9 cellular contexts compared by ENCODE assay signal in genomic region chr14:22986508-22987054, GRCh38. TPM values are rescaled to one million over a fixed set of nuclear protein-coding genes. Genes with fewer than 3 reads are reported as not detected.
DNase-seq lines count a peak whose midpoint lies in the region; ATAC-seq and TF ChIP-seq lines count a peak whose summit lies in the region.
"Had no signal": no experiment of that assay in that cellular context is flagged by ENCODE, and none has a peak within 500 bp of the region (broad histone marks: within the 10 kb centered on the region; RNA-seq: fewer than 3 reads in every experiment).

No MANE protein-coding gene starts in this region.

- no peaks in the 10 kb centered on the region for H3K4me1 Mint-ChIP-seq in T-helper 2 cell treated with Interferon-gamma antibody and Interleukin-4, amounts not matched to agents 5 μg/mL and 100 μg/mL, for 36 hours (ENCODE audit: low read depth)

- intact Hi-C loops in sciatic nerve (cut with DNase I): loop anchor here (2.0 kb wide), 1 partner anchor 70 kb away; the partner anchor contains the start of gene CDH24

- no peak overlapping the region for H3K4me3 ChIP-seq in AG09309 (ENCODE audit: control insufficient read depth, low read depth, low read length)
- H3K4me3 ChIP-seq in right atrium auricular region: no peak overlapping the region

- no peak overlapping the region for H3K4me3 Mint-ChIP-seq in T-helper 2 cell treated with Interferon-gamma antibody and Interleukin-4, amounts not matched to agents 5 μg/mL and 100 μg/mL, for 36 hours

- H3K27me3 ChIP-seq in right atrium auricular region: no peaks in the 10 kb centered on the region

- H3K36me3 Mint-ChIP-seq in T-helper 2 cell treated with Interferon-gamma antibody and Interleukin-4, amounts not matched to agents 5 μg/mL and 100 μg/mL, for 36 hours (ENCODE audit: low read depth): no peaks in the 10 kb centered on the region

- DNase-seq in AG09309 (ENCODE audit: low read depth): no peak
- DNase-seq in GM20000 (ENCODE audit: low spot score): peak; percentile 84
- peak; percentile 99 for DNase-seq in NCI-H2029 (lab: John Stamatoyannopoulos, UW)
- peak; percentile 75 for DNase-seq in T-helper 2 cell treated with Interferon-gamma antibody and Interleukin-4, amounts not matched to agents 5 μg/mL and 100 μg/mL, for 36 hours (ENCODE audit: low spot score)
- DNase-seq in amniotic stem cell (lab: John Stamatoyannopoulos, UW): peak; percentile 79
- DNase-seq in right atrium auricular region (ENCODE audit: low spot score): peak; percentile 95
- DNase-seq in sciatic nerve (ENCODE audit: low spot score): peak; percentile 94
- no peak for DNase-seq in 8988T

- no peaks in the 10 kb centered on the region for H3K36me3 ChIP-seq in right atrium auricular region

- H3K27me3 Mint-ChIP-seq in T-helper 2 cell treated with Interferon-gamma antibody and Interleukin-4, amounts not matched to agents 5 μg/mL and 100 μg/mL, for 36 hours (ENCODE audit: low read depth): no peaks in the 10 kb centered on the region

- no peaks in the 10 kb centered on the region for H3K9me3 Mint-ChIP-seq in T-helper 2 cell treated with Interferon-gamma antibody and Interleukin-4, amounts not matched to agents 5 μg/mL and 100 μg/mL, for 36 hours

- no peak overlapping the region for H3K27ac Mint-ChIP-seq in T-helper 2 cell treated with Interferon-gamma antibody and Interleukin-4, amounts not matched to agents 5 μg/mL and 100 μg/mL, for 36 hours

- H3K27ac ChIP-seq in right atrium auricular region: no peak overlapping the region

- TF ChIP-seq CTCF in AG09309 (IDR thresholded peaks at IDR 0.05; ENCODE audit: control insufficient read depth, insufficient read depth, low read depth, low read length, missing control alignments) (peak; percentile 89), GM20000 (IDR thresholded peaks at IDR 0.05; ENCODE audit: extremely low read depth, missing control alignments) (peak; percentile 76), right atrium auricular region (IDR thresholded peaks at IDR 0.05) (peak; percentile 75 to 93)

- peak; percentile 58 for ATAC-seq in sciatic nerve

- H3K4me1 ChIP-seq in right atrium auricular region: peaks cover 0 to 15% of the 10 kb centered on the region in 2 donors

- no peaks in the 10 kb centered on the region for H3K9me3 ChIP-seq in right atrium auricular region

RNA-seq across cellular contexts. Expression of gene AJUBA, which starts 4.2 kb away (rescaled TPM):
- total RNA-seq in right atrium auricular region (10 to 100 TPM in 1 of 2 donors, 1 to 10 TPM in 1; 5.8 to 24.6 TPM), sciatic nerve (24.8 TPM)

RNA-seq across cellular contexts. Expression of gene C14orf93, which starts 23.4 kb away (rescaled TPM):
- total RNA-seq in right atrium auricular region (1 to 10 TPM; 5.0 to 6.8 TPM), sciatic nerve (8.1 TPM)

RNA-seq across cellular contexts. Expression of gene HAUS4, which starts 29.7 kb away (rescaled TPM):
- total RNA-seq in right atrium auricular region (10 to 100 TPM; 25.8 to 28.7 TPM), sciatic nerve (39.9 TPM)

RNA-seq across cellular contexts. Expression of gene PSMB5, which starts 48.1 kb away (rescaled TPM):
- total RNA-seq in right atrium auricular region (100 to 1,000 TPM; 105 to 122 TPM), sciatic nerve (70.1 TPM)

RNA-seq across cellular contexts. Expression of gene PSMB11, which starts 55.4 kb away (rescaled TPM):
- total RNA-seq in right atrium auricular region (not detected), sciatic nerve (not detected)
- total RNA-seq: subcutaneous adipose tissue had no signal

Comparison
In these comparisons a context has a peak if more than half of its experiments do, and no peak if none do; other contexts are left out.
1. DNase-seq: peak in GM20000 (single experiment), NCI-H2029 (single experiment), T-helper 2 cell treated with Interferon-gamma antibody and Interleukin-4, amounts not matched to agents 5 μg/mL and 100 μg/mL, for 36 hours (single experiment), amniotic stem cell (single experiment), right atrium auricular region (single experiment) and sciatic nerve (single experiment); none in AG09309 (single experiment) and 8988T (single experiment).
2. Peak in every context shown above with its lines, with median percentiles within 50 percentile points of each other: CTCF ChIP-seq.